ENCODE assay signal across 8 cellular contexts in the genomic region with DNA sequence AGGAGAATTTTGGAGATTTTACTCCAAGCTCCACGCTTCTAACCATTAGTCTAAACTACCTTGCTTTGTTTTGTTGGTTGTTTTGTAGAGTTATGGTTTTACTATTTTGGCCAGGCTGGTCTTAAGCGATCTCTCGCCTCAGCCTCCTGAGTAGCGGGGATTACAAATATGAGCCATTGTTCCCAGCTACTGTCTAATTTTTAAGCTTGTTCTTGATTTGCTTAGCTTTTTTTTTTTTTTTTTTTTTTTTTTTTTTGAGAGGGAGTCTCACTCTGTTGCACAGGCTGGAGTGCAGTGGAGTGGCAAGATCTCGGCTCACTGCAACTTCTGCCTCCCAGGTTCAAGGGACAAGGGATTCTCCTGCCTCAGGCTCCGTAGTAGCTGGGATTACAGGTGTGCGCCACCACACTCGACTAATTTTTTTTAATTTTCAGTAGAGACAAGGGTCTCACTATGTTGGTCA. TPM values are rescaled to one million over a fixed set of nuclear protein-coding genes. Genes with fewer than 3 reads are reported as not detected.
A peak's percentile ranks its signal among the peaks of the same experiment; 100 is the strongest.
DNase-seq lines count a peak whose midpoint lies in the region; ATAC-seq and TF ChIP-seq lines count a peak whose summit lies in the region.

No MANE protein-coding gene starts in this region.

- H3K4me3 ChIP-seq in A673 (ENCODE audit: low read depth, low read length, poor library complexity, severe bottlenecking) (peak overlapping the region; percentile 68), OCI-LY7 (ENCODE audit: low read depth, low read length, poor library complexity, severe bottlenecking) (peak overlapping the region; percentile 87), endocrine pancreas (ENCODE audit: control insufficient read depth, insufficient read depth, low read length) (peak overlapping the region; percentile 74), parathyroid adenoma (ENCODE audit: low read depth, low read length) (peak overlapping the region; percentile 69)

- H4K20me1 ChIP-seq in OCI-LY7 (ENCODE audit: insufficient read depth, low read length) = peaks cover 11% of the 10 kb centered on the region; the same call in 1 of the 2 replicates

- H3K9me3 ChIP-seq in A673 (ENCODE audit: low read depth, low read length, poor library complexity, severe bottlenecking) = no peaks in the 10 kb centered on the region
- H3K9me3 ChIP-seq in OCI-LY7 (ENCODE audit: low read length) = no peaks in the 10 kb centered on the region
- H3K9me3 ChIP-seq in endocrine pancreas (ENCODE audit: control insufficient read depth, low read length) = no peaks in the 10 kb centered on the region
- no peaks in the 10 kb centered on the region for H3K9me3 ChIP-seq in parathyroid adenoma (ENCODE audit: control insufficient read depth, low read length)

- peak overlapping the region; percentile 86 for H3K4me2 ChIP-seq in OCI-LY7 (ENCODE audit: low read length)
- H3K4me2 ChIP-seq in parathyroid adenoma (ENCODE audit: low read length) = peak overlapping the region; percentile 92

- H2AFZ ChIP-seq in OCI-LY7 (ENCODE audit: low read length) (peak overlapping the region; percentile 95), parathyroid adenoma (peak overlapping the region; percentile 63)

- TF ChIP-seq CTCF in A673 (conservative IDR thresholded peaks at IDR 0.05; ENCODE audit: low read depth, low read length) (no peak), OCI-LY7 (conservative IDR thresholded peaks at IDR 0.05; ENCODE audit: low read length) (no peak; the same call in 1 of the 2 replicates), parathyroid adenoma (IDR thresholded peaks at IDR 0.05) (no peak)

- H3K36me3 ChIP-seq in A673 (ENCODE audit: insufficient read depth, low read length, poor library complexity, severe bottlenecking) (no peaks in the 10 kb centered on the region), OCI-LY7 (ENCODE audit: insufficient read depth, low read length) (peaks cover 27% of the 10 kb centered on the region), endocrine pancreas (ENCODE audit: control insufficient read depth, insufficient read depth, low read length) (no peaks in the 10 kb centered on the region), parathyroid adenoma (ENCODE audit: control insufficient read depth, insufficient read depth, low read length) (no peaks in the 10 kb centered on the region)

- BruUV-seq in A673 (replicated peaks; lab: Mats Ljungman, UMichigan) (no TSS peak), OCI-LY7 (replicated peaks; lab: Mats Ljungman, UMichigan) (no TSS peak)

- H3K4me1 ChIP-seq in A673 (ENCODE audit: insufficient read depth, low read length, poor library complexity, severe bottlenecking) (no peaks in the 10 kb centered on the region), OCI-LY7 (ENCODE audit: insufficient read depth, low read length, poor library complexity, severe bottlenecking) (peaks cover 22% of the 10 kb centered on the region), endocrine pancreas (ENCODE audit: control insufficient read depth, insufficient read depth, low read length) (no peaks in the 10 kb centered on the region), parathyroid adenoma (peaks cover 11% of the 10 kb centered on the region)

- H3K79me2 ChIP-seq in OCI-LY7 (ENCODE audit: insufficient read depth, low read depth, low read length) = peaks cover 43% of the 10 kb centered on the region
- H3K79me2 ChIP-seq in parathyroid adenoma = peaks cover 17% of the 10 kb centered on the region

- DNase-seq in A673 (ENCODE audit: low spot score) (no peak), OCI-LY7 (ENCODE audit: low spot score) (no peak), left colon (no peak)

- H3K27me3 ChIP-seq in A673 (replicated peaks; ENCODE audit: insufficient read depth, low read depth, low read length, poor library complexity) = no peaks in the 10 kb centered on the region
- H3K27me3 ChIP-seq in endocrine pancreas (ENCODE audit: control insufficient read depth, insufficient read depth, low read length) = no peaks in the 10 kb centered on the region
- no peaks in the 10 kb centered on the region for H3K27me3 ChIP-seq in parathyroid adenoma (ENCODE audit: control insufficient read depth, insufficient read depth, low read length)

- H3K9ac ChIP-seq in endocrine pancreas (ENCODE audit: control insufficient read depth, insufficient read depth, low read length) = no peak overlapping the region
- H3K9ac ChIP-seq in parathyroid adenoma = no peak overlapping the region

- H3K27ac ChIP-seq in A673 (ENCODE audit: low read depth, low read length, poor library complexity, severe bottlenecking) (peak overlapping the region; percentile 89), OCI-LY7 (ENCODE audit: low read depth, low read length, poor library complexity, severe bottlenecking) (peak overlapping the region; percentile 59), parathyroid adenoma (peak overlapping the region; percentile 75)

- ATAC-seq in GM21360 (IDR thresholded peaks at IDR 0.05; ENCODE audit: unreplicated experiment) (peak; percentile 9), HG02798 (IDR thresholded peaks at IDR 0.05; ENCODE audit: poor library complexity, unreplicated experiment) (no peak), GM18520 (IDR thresholded peaks at IDR 0.05; ENCODE audit: unreplicated experiment) (no peak), left colon (no peak)

- intact Hi-C loops in A673 (cut with micrococcal nuclease; ENCODE audit: unreplicated experiment) = no loop called here
- intact Hi-C loops in OCI-LY7 (cut with micrococcal nuclease; ENCODE audit: unreplicated experiment) = loop anchor here (1.0 to 5.0 kb wide), 2 partner anchors 40 to 123 kb away; a partner anchor contains a TSS
- intact Hi-C loops in left colon (cut with DNase I, micrococcal nuclease) = no loop called here

- POLR2A ChIA-PET in A673 (lab: Charles Lee; ENCODE audit: low non-redundant PET) = interaction anchor here (0.6 kb wide), 1 partner anchor 40 kb away, joined by 3 read pairs; a partner anchor contains a TSS
- POLR2A ChIA-PET in OCI-LY7 (lab: Charles Lee) = interaction anchor here (0.8 to 2.5 kb wide), 6 partner anchors 9 to 58 kb away, joined by 4 to 13 read pairs (median 7); a partner anchor contains a TSS

- no peaks in the 10 kb centered on the region for H3K9me2 ChIP-seq in OCI-LY7 (ENCODE audit: insufficient read depth, low read length)

- CTCF ChIA-PET in A673 (lab: Charles Lee) = no interaction called here
- CTCF ChIA-PET in OCI-LY7 (lab: Charles Lee; ENCODE audit: unreplicated experiment) = interaction anchor here (1.3 to 1.4 kb wide), 2 partner anchors 9 to 15 kb away, joined by 3 to 6 read pairs; no protein-coding TSS in a partner anchor

RNA-seq across cellular contexts. Expression of a gene that starts 28.5 kb away (rescaled TPM):
- total RNA-seq in A673 (2021) (0.71 and 1.2 TPM in 2 replicates), OCI-LY7 (2022) (2.5 and 2.6 TPM in 2 replicates), left colon (under 1 TPM; 0.56 to 0.58 TPM)
- total RNA-seq in OCI-LY7 (2014; rRNA removed; shearing (Covaris generic)) = 0.36 and 1.1 TPM in 2 replicates

RNA-seq across cellular contexts. Expression of a gene that starts 39.8 kb away (rescaled TPM):
- total RNA-seq in A673 (2021) (43.7 and 50.9 TPM in 2 replicates), OCI-LY7 (2022) (74.6 and 86.1 TPM in 2 replicates), left colon (10 to 100 TPM; 21.8 to 23.6 TPM)
- 42.4 and 46.3 TPM in 2 replicates for total RNA-seq in OCI-LY7 (2014; rRNA removed; shearing (Covaris generic))

RNA-seq across cellular contexts. Expression of a gene that starts 40.1 kb away (rescaled TPM):
- total RNA-seq in A673 (2021) (44.0 and 48.2 TPM in 2 replicates), OCI-LY7 (2022) (37.0 and 48.1 TPM in 2 replicates), left colon (10 to 100 TPM; 18.8 to 21.6 TPM)
- 21.6 and 25.8 TPM in 2 replicates for total RNA-seq in OCI-LY7 (2014; rRNA removed; shearing (Covaris generic))
